Comparison of ENCODE assay signal across 1 cellular context in the genomic region with DNA sequence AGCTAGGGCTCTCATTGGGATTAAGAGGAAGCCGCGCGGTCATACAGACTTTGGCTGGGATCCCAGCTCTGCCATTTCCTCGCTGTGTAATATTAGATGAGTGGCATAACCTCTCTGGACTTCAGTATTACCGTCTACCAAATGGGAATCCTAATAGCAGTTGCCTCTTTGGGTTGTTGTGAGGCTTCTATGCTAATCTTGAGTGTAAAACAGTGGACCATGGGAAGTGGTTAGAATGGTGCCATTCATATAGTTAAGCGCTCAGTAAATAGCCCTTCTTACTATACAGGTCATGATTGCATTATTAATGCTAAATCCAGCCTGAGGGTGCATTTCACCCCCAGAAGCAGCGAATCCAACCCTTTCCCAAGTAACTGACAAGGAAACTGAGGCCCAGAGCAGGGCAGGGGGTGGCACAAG.
TF ChIP-seq lines count a peak whose summit lies in the region.

No MANE protein-coding gene starts in this region.

TF ChIP-seq in HepG2, 621 proteins besides CTCF, POLR2A, EP300 and RAD21 (continued from another document and continues in another):
- TF ChIP-seq, protein P1, sequence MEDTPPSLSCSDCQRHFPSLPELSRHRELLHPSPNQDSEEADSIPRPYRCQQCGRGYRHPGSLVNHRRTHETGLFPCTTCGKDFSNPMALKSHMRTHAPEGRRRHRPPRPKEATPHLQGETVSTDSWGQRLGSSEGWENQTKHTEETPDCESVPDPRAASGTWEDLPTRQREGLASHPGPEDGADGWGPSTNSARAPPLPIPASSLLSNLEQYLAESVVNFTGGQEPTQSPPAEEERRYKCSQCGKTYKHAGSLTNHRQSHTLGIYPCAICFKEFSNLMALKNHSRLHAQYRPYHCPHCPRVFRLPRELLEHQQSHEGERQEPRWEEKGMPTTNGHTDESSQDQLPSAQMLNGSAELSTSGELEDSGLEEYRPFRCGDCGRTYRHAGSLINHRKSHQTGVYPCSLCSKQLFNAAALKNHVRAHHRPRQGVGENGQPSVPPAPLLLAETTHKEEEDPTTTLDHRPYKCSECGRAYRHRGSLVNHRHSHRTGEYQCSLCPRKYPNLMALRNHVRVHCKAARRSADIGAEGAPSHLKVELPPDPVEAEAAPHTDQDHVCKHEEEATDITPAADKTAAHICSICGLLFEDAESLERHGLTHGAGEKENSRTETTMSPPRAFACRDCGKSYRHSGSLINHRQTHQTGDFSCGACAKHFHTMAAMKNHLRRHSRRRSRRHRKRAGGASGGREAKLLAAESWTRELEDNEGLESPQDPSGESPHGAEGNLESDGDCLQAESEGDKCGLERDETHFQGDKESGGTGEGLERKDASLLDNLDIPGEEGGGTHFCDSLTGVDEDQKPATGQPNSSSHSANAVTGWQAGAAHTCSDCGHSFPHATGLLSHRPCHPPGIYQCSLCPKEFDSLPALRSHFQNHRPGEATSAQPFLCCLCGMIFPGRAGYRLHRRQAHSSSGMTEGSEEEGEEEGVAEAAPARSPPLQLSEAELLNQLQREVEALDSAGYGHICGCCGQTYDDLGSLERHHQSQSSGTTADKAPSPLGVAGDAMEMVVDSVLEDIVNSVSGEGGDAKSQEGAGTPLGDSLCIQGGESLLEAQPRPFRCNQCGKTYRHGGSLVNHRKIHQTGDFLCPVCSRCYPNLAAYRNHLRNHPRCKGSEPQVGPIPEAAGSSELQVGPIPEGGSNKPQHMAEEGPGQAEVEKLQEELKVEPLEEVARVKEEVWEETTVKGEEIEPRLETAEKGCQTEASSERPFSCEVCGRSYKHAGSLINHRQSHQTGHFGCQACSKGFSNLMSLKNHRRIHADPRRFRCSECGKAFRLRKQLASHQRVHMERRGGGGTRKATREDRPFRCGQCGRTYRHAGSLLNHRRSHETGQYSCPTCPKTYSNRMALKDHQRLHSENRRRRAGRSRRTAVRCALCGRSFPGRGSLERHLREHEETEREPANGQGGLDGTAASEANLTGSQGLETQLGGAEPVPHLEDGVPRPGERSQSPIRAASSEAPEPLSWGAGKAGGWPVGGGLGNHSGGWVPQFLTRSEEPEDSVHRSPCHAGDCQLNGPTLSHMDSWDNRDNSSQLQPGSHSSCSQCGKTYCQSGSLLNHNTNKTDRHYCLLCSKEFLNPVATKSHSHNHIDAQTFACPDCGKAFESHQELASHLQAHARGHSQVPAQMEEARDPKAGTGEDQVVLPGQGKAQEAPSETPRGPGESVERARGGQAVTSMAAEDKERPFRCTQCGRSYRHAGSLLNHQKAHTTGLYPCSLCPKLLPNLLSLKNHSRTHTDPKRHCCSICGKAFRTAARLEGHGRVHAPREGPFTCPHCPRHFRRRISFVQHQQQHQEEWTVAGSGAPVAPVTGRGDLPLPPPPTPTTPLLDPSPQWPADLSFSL (CRISPR knock-in tag; IDR thresholded peaks at IDR 0.05), result no peak
- TF ChIP-seq ZNF382 (CRISPR knock-in tag; IDR thresholded peaks at IDR 0.05; ENCODE audit: borderline replicate concordance) (no peak), ARNTL (CRISPR knock-in tag; IDR thresholded peaks at IDR 0.05) (no peak), FOXO4 (CRISPR knock-in tag; conservative IDR thresholded peaks at IDR 0.05) (no peak), AGO1 (IDR thresholded peaks at IDR 0.05; ENCODE audit: low read depth, low read length, poor library complexity, severe bottlenecking) (no peak), HMG20B (CRISPR knock-in tag; conservative IDR thresholded peaks at IDR 0.05) (no peak), BHLHE40 (IDR thresholded peaks at IDR 0.05; ENCODE audit: low read length) (no peak), ZNF430 (CRISPR knock-in tag; IDR thresholded peaks at IDR 0.05) (no peak), STAT6 (CRISPR knock-in tag; IDR thresholded peaks at IDR 0.05; ENCODE audit: borderline replicate concordance) (no peak), RORA (CRISPR knock-in tag; IDR thresholded peaks at IDR 0.05) (no peak), MXD1 (CRISPR knock-in tag; IDR thresholded peaks at IDR 0.05) (no peak), ZMYM3 (CRISPR knock-in tag; IDR thresholded peaks at IDR 0.05) (peak; percentile 68; the same call in 1 of the 2 replicates), SOX13 (IDR thresholded peaks at IDR 0.05) (no peak), SOX13 (CRISPR knock-in tag; conservative IDR thresholded peaks at IDR 0.05 in 1 of 2, IDR thresholded peaks at IDR 0.05 in 1 of 2) (no peak), REXO4 (CRISPR knock-in tag; IDR thresholded peaks at IDR 0.05; ENCODE audit: borderline replicate concordance) (no peak), MYC (CRISPR knock-in tag; IDR thresholded peaks at IDR 0.05; ENCODE audit: borderline replicate concordance) (no peak), ZNF629 (CRISPR knock-in tag; conservative IDR thresholded peaks at IDR 0.05) (peak; percentile 56; the same call in 1 of the 2 replicates), ZNF746 (CRISPR knock-in tag; IDR thresholded peaks at IDR 0.05) (no peak), ZBTB25 (CRISPR knock-in tag; IDR thresholded peaks at IDR 0.05) (no peak), RNF2 (conservative IDR thresholded peaks at IDR 0.05; ENCODE audit: low read depth) (no peak), ARNT2 (CRISPR knock-in tag; IDR thresholded peaks at IDR 0.05; ENCODE audit: low read depth) (no peak), ARHGAP35 (CRISPR knock-in tag; IDR thresholded peaks at IDR 0.05; ENCODE audit: borderline replicate concordance) (no peak), ZNF891 (CRISPR knock-in tag; IDR thresholded peaks at IDR 0.05) (no peak), PAX8 (CRISPR knock-in tag; IDR thresholded peaks at IDR 0.05; ENCODE audit: borderline replicate concordance) (no peak), HOXA5 (CRISPR knock-in tag; IDR thresholded peaks at IDR 0.05) (no peak), PPARG (CRISPR knock-in tag; conservative IDR thresholded peaks at IDR 0.05) (0 out of 2 replicates have a peak, but pooled peaks have one; percentile 7), E2F5 (CRISPR knock-in tag; conservative IDR thresholded peaks at IDR 0.05) (no peak), NPAS2 (CRISPR knock-in tag; IDR thresholded peaks at IDR 0.05; ENCODE audit: borderline replicate concordance) (no peak), CCDC6 (CRISPR knock-in tag; IDR thresholded peaks at IDR 0.05) (no peak), ELK4 (CRISPR knock-in tag; IDR thresholded peaks at IDR 0.05; ENCODE audit: borderline replicate concordance) (no peak), HNRNPUL1 (IDR thresholded peaks at IDR 0.05; ENCODE audit: low read depth, low read length) (no peak), SMC3 (IDR thresholded peaks at IDR 0.05; ENCODE audit: low read length) (no peak), ZNF768 (CRISPR knock-in tag; IDR thresholded peaks at IDR 0.05) (peak; percentile 82; the same call in 1 of the 2 replicates), ZNF326 (CRISPR knock-in tag; IDR thresholded peaks at IDR 0.05; ENCODE audit: borderline replicate concordance) (no peak), ZNF557 (CRISPR knock-in tag; IDR thresholded peaks at IDR 0.05) (no peak), KMT2A (CRISPR knock-in tag; IDR thresholded peaks at IDR 0.05) (no peak), ZNF383 (CRISPR knock-in tag; IDR thresholded peaks at IDR 0.05; ENCODE audit: borderline replicate concordance) (no peak), BRCA1 (CRISPR knock-in tag; IDR thresholded peaks at IDR 0.05) (no peak), ISL2 (CRISPR knock-in tag; IDR thresholded peaks at IDR 0.05) (no peak), CBX1 (IDR thresholded peaks at IDR 0.05; ENCODE audit: low read depth) (no peak), ZNF552 (CRISPR knock-in tag; IDR thresholded peaks at IDR 0.05; ENCODE audit: borderline replicate concordance) (no peak), ZNF224 (CRISPR knock-in tag; IDR thresholded peaks at IDR 0.05) (no peak)
- TF ChIP-seq, protein P2, sequence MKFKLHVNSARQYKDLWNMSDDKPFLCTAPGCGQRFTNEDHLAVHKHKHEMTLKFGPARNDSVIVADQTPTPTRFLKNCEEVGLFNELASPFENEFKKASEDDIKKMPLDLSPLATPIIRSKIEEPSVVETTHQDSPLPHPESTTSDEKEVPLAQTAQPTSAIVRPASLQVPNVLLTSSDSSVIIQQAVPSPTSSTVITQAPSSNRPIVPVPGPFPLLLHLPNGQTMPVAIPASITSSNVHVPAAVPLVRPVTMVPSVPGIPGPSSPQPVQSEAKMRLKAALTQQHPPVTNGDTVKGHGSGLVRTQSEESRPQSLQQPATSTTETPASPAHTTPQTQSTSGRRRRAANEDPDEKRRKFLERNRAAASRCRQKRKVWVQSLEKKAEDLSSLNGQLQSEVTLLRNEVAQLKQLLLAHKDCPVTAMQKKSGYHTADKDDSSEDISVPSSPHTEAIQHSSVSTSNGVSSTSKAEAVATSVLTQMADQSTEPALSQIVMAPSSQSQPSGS (CRISPR knock-in tag; IDR thresholded peaks at IDR 0.05), result no peak
- TF ChIP-seq, protein P3, sequence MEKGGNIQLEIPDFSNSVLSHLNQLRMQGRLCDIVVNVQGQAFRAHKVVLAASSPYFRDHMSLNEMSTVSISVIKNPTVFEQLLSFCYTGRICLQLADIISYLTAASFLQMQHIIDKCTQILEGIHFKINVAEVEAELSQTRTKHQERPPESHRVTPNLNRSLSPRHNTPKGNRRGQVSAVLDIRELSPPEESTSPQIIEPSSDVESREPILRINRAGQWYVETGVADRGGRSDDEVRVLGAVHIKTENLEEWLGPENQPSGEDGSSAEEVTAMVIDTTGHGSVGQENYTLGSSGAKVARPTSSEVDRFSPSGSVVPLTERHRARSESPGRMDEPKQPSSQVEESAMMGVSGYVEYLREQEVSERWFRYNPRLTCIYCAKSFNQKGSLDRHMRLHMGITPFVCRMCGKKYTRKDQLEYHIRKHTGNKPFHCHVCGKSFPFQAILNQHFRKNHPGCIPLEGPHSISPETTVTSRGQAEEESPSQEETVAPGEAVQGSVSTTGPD (CRISPR knock-in tag; IDR thresholded peaks at IDR 0.05), result no peak
